Comparison of ENCODE assay signal across 10 cellular contexts in genomic region chr7:17401806-17402627, GRCh38.
DNase-seq lines count a peak whose midpoint lies in the region; ATAC-seq and TF ChIP-seq lines count a peak whose summit lies in the region.
"Had no signal": no experiment of that assay in that cellular context is flagged by ENCODE, and none has a peak within 500 bp of the region (broad histone marks: within the 10 kb centered on the region; RNA-seq: fewer than 3 reads in every experiment).

No MANE protein-coding gene starts in this region.

- ATAC-seq in GM21723 (IDR thresholded peaks at IDR 0.05; ENCODE audit: unreplicated experiment), result peak; percentile 67
- peak; percentile 77 for ATAC-seq in HG03571 (IDR thresholded peaks at IDR 0.05; ENCODE audit: unreplicated experiment)

- no peak overlapping the region for H3T11ph ChIP-seq in H9 (ENCODE audit: low read length)

- no peak overlapping the region for H4K91ac ChIP-seq in H9 (ENCODE audit: insufficient read length, low read depth, low read length)

- H3K23ac ChIP-seq in H9 (ENCODE audit: insufficient read length, low read depth, low read length), result no peak overlapping the region

- H2BK12ac ChIP-seq in H9 (ENCODE audit: insufficient read length, low read depth, low read length), result no peak overlapping the region

- H3K27ac Mint-ChIP-seq in H9, result no peak overlapping the region
- H3K27ac Mint-ChIP-seq: HFFc6 had no signal

- no peak overlapping the region for H3K4ac ChIP-seq in H9 (ENCODE audit: low read depth, low read length)

- no peak overlapping the region for H2BK20ac ChIP-seq in H9 (ENCODE audit: low read depth, low read length, poor library complexity, severe bottlenecking)

- H3K79me2 ChIP-seq in H9 (ENCODE audit: insufficient read depth, low read length), result no peaks in the 10 kb centered on the region

- no peak overlapping the region for H2AK5ac ChIP-seq in H9 (ENCODE audit: insufficient read length, low read length)

- no peak overlapping the region for H2BK5ac ChIP-seq in H9 (ENCODE audit: insufficient read length, low read length)

- H3K14ac ChIP-seq in H9 (ENCODE audit: insufficient read depth, low read length), result no peak overlapping the region

- peaks cover 0 to 2% (median 0%) of the 10 kb centered on the region in 3 experiments; a peak in 1 of 7 replicates for H3K36me3 Mint-ChIP-seq in H9 (ENCODE audit: insufficient read depth in 1 of 3, low read depth in 3 of 3)

- H3K27ac ChIP-seq in H9 (ENCODE audit: insufficient read length, low read depth, low read length), result no peak overlapping the region

- H3K4me3 Mint-ChIP-seq in H9, result no peak overlapping the region
- H3K4me3 Mint-ChIP-seq: HFFc6 had no signal

- H3K56ac ChIP-seq in H9 (ENCODE audit: insufficient read length, low read depth, low read length), result no peak overlapping the region

- H4K8ac ChIP-seq in H9 (replicated peaks; ENCODE audit: insufficient read length, low read depth, low read length), result no peak overlapping the region

- peaks cover 0 to 2% of the 10 kb centered on the region in 2 experiments; a peak in 1 of 5 replicates for H3K9me3 Mint-ChIP-seq in H9
- H3K9me3 Mint-ChIP-seq: HFFc6 had no signal

- no peaks in the 10 kb centered on the region for H4K20me1 ChIP-seq in H9 (ENCODE audit: control insufficient read depth, insufficient read depth, insufficient read length)

- no peak overlapping the region for H3K9ac ChIP-seq in H9 (ENCODE audit: extremely low read depth, insufficient read length, low read length)

- no peak overlapping the region for H2BK120ac ChIP-seq in H9 (ENCODE audit: low read depth, low read length, poor library complexity, severe bottlenecking)

- no peak overlapping the region for H3K4me2 ChIP-seq in H9 (ENCODE audit: insufficient read depth, insufficient read length, low read length)

- no peak overlapping the region for H4K5ac ChIP-seq in H9 (ENCODE audit: insufficient read length, low read depth, low read length)

- no peaks in the 10 kb centered on the region for H3K9me3 ChIP-seq in H9 (ENCODE audit: control insufficient read depth, low read depth, low read length)

- H3K23me2 ChIP-seq in H9 (ENCODE audit: insufficient read length, low read depth, low read length, poor library complexity, severe bottlenecking), result no peaks in the 10 kb centered on the region

- no peaks in the 10 kb centered on the region for H3K27me3 Mint-ChIP-seq in H9 (ENCODE audit: low read depth)

- no peaks in the 10 kb centered on the region for H3K27me3 ChIP-seq in H9 (ENCODE audit: insufficient read depth, low read length)

- H3K18ac ChIP-seq in H9 (ENCODE audit: insufficient read length, low read depth, low read length), result no peak overlapping the region

- no peak overlapping the region for H2BK15ac ChIP-seq in H9 (ENCODE audit: low read depth, low read length)

- no peak overlapping the region for H2AFZ ChIP-seq in H9 (ENCODE audit: low read length)

- no peaks in the 10 kb centered on the region for H3K4me1 ChIP-seq in H9 (ENCODE audit: insufficient read depth, low read length)

- no CpG with 5 or more reads among the region's 6 CpGs for WGBS in H9 (ENCODE audit: extremely low coverage, insufficient read length, low lambda C conversion rate)

- TF ChIP-seq CTCF in H9 (conservative IDR thresholded peaks at IDR 0.05), result no peak

- DNase-seq in SKM-1 treated with dmso at 0.1 percent for 144 hours (lab: John Stamatoyannopoulos, UW; ENCODE audit: unreplicated experiment), result peak; percentile 29
- DNase-seq in SKM-1 (lab: John Stamatoyannopoulos, UW; ENCODE audit: unreplicated experiment), result no peak
- peak; percentile 27 for DNase-seq in germinal center (ENCODE audit: low spot score)
- no peak for DNase-seq in H9
- DNase-seq in cerebellum (ENCODE audit: low spot score), result no peak
- no peak for DNase-seq in NCI-H187 treated with DMSO at 0.1 percent for 48 hours (lab: John Stamatoyannopoulos, UW)
- DNase-seq: HFFc6, islet precursor cell had no signal

- H3K79me1 ChIP-seq in H9 (ENCODE audit: insufficient read depth, low read depth, low read length, poor library complexity, severe bottlenecking), result no peaks in the 10 kb centered on the region

- no peaks in the 10 kb centered on the region for H3K4me1 Mint-ChIP-seq in H9

Comparison
In these comparisons a context has a peak if more than half of its experiments do, and no peak if none do; other contexts are left out.
1. DNase-seq: peak in SKM-1 treated with dmso at 0.1 percent for 144 hours (single experiment) and germinal center (single experiment); none in SKM-1 (single experiment), H9 (single experiment), cerebellum (single experiment) and NCI-H187 treated with DMSO at 0.1 percent for 48 hours (single experiment).